In genomic region chr14:73591690-73592448, GRCh38 we compare ENCODE assay signal across 8 cellular contexts. TPM values are rescaled to one million over a fixed set of nuclear protein-coding genes. Genes with fewer than 3 reads are reported as not detected.
A peak's percentile ranks its signal among the peaks of the same experiment; 100 is the strongest.
DNase-seq lines count a peak whose midpoint lies in the region; ATAC-seq and TF ChIP-seq lines count a peak whose summit lies in the region.

Gene ACOT4 (plus strand): TSS chr14:73591873. CDS start chr14:73591960, 87 bp downstream.

- H3K9ac ChIP-seq in mammary epithelial cell (ENCODE audit: insufficient read depth, low read length), result no peak within 1 kb of the TSS

- no peaks in the 10 kb centered on the region for H4K20me1 ChIP-seq in mammary epithelial cell (ENCODE audit: insufficient read depth, low read length)

- H3K9me3 ChIP-seq in mammary epithelial cell (replicated peaks; ENCODE audit: insufficient read depth, low read length), result no peaks in the 10 kb centered on the region

- ATAC-seq in HG03066 (IDR thresholded peaks at IDR 0.05; ENCODE audit: low read depth, unreplicated experiment) (peak; percentile 57), HG02840 (IDR thresholded peaks at IDR 0.05; ENCODE audit: low FRiP score, unreplicated experiment) (no peak)

- H3K4me3 Mint-ChIP-seq in T-helper 2 cell treated with Interferon-gamma antibody and Interleukin-4, amounts not matched to agents 5 μg/mL and 100 μg/mL, for 36 hours, result peak within 1 kb of the TSS; percentile 64

- 12% methylated on average over 27 of the region's 89 CpGs for WGBS in mammary epithelial cell (ENCODE audit: low coverage, missing lambda C conversion rate)

- H3K4me3 ChIP-seq in mammary epithelial cell (replicated peaks in 1 of 3; ENCODE audit: insufficient read depth in 1 of 3, low read depth in 2 of 3, low read length in 3 of 3) (peak within 1 kb of the TSS; percentile 35 to 41 (median 40)), kidney epithelial cell (ENCODE audit: low read depth, low read length) (peak within 1 kb of the TSS; percentile 49)

- no peak within 1 kb of the TSS for H3K27ac ChIP-seq in mammary epithelial cell (ENCODE audit: insufficient read depth, low read depth, low read length)

- in situ Hi-C loops in mammary epithelial cell (cut with MboI; ENCODE audit: low sequenced_read_pairs in 2 of 2), result no loop called here

- H3K4me1 ChIP-seq in mammary epithelial cell (ENCODE audit: insufficient read depth, low read length), result peaks cover 8% of the 10 kb centered on the region

- H3K9me3 Mint-ChIP-seq in T-helper 2 cell treated with Interferon-gamma antibody and Interleukin-4, amounts not matched to agents 5 μg/mL and 100 μg/mL, for 36 hours, result no peaks in the 10 kb centered on the region

- H3K36me3 Mint-ChIP-seq in T-helper 2 cell treated with Interferon-gamma antibody and Interleukin-4, amounts not matched to agents 5 μg/mL and 100 μg/mL, for 36 hours (ENCODE audit: low read depth), result no peaks in the 10 kb centered on the region

- no TSS peak for BruUV-seq in mammary epithelial cell (replicated peaks; lab: Mats Ljungman, UMichigan)

- no peak within 1 kb of the TSS for H3K27ac Mint-ChIP-seq in T-helper 2 cell treated with Interferon-gamma antibody and Interleukin-4, amounts not matched to agents 5 μg/mL and 100 μg/mL, for 36 hours

- intact Hi-C loops in mammary epithelial cell (cut with micrococcal nuclease), result no loop called here

- H3K36me3 ChIP-seq in mammary epithelial cell (ENCODE audit: insufficient read depth, low read length) (no peaks in the 10 kb centered on the region), kidney epithelial cell (ENCODE audit: control insufficient read depth, insufficient read depth, low read length) (no peaks in the 10 kb centered on the region)

- dilution Hi-C loops in mammary epithelial cell (cut with HindIII; ENCODE audit: low sequenced_read_pairs), result no loop called here

- TF ChIP-seq CTCF in GM10266 (IDR thresholded peaks at IDR 0.05; ENCODE audit: control insufficient read depth, insufficient read depth, low read depth, missing control alignments) (peak; percentile 2), mammary epithelial cell (conservative IDR thresholded peaks at IDR 0.05 in 1 of 2, IDR thresholded peaks at IDR 0.05 in 1 of 2; ENCODE audit: extremely low read depth in 1 of 2, insufficient read depth in 1 of 2, low read depth in 1 of 2, low read length in 2 of 2) (no peak), kidney epithelial cell (IDR thresholded peaks at IDR 0.05; ENCODE audit: insufficient read depth, low read length, poor library complexity, severe bottlenecking) (no peak)

- DNase-seq in GM10266 (ENCODE audit: extremely low spot score) (peak; percentile 80), mammary epithelial cell (peak; percentile 14), kidney epithelial cell (ENCODE audit: low read depth) (no peak), H4 (ENCODE audit: low spot score) (no peak)
- no peak for DNase-seq in T-helper 2 cell treated with Interferon-gamma antibody and Interleukin-4, amounts not matched to agents 5 μg/mL and 100 μg/mL, for 36 hours (ENCODE audit: low spot score)
- peak; percentile 51 to 62 for DNase-seq in stimulated activated CD4-positive, alpha-beta T cell treated with anti-CD3 and anti-CD28 coated beads, Interleukin-2, amount 100 ng/mL, for 24 hours

- H2AFZ ChIP-seq in mammary epithelial cell (ENCODE audit: low read depth, low read length), result peak within 1 kb of the TSS; percentile 95

- no peaks in the 10 kb centered on the region for H3K79me2 ChIP-seq in mammary epithelial cell (ENCODE audit: insufficient read depth, low read length)

- H3K4me1 Mint-ChIP-seq in T-helper 2 cell treated with Interferon-gamma antibody and Interleukin-4, amounts not matched to agents 5 μg/mL and 100 μg/mL, for 36 hours (ENCODE audit: low read depth), result peaks cover 3% of the 10 kb centered on the region

- CTCF ChIA-PET in mammary epithelial cell (lab: Charles Lee; ENCODE audit: low non-redundant PET), result no interaction called here

- H3K27me3 Mint-ChIP-seq in T-helper 2 cell treated with Interferon-gamma antibody and Interleukin-4, amounts not matched to agents 5 μg/mL and 100 μg/mL, for 36 hours (ENCODE audit: low read depth), result peaks cover 15% of the 10 kb centered on the region

- H3K4me2 ChIP-seq in mammary epithelial cell (ENCODE audit: insufficient read depth, low read depth, low read length), result peak within 1 kb of the TSS; percentile 85

- H3K27me3 ChIP-seq in mammary epithelial cell (ENCODE audit: insufficient read depth, low read length), result no peaks in the 10 kb centered on the region
- H3K27me3 ChIP-seq in kidney epithelial cell (ENCODE audit: control insufficient read depth, insufficient read depth, low read length), result no peaks in the 10 kb centered on the region

RNA-seq across cellular contexts. Expression of gene ACOT4, which starts in this region (rescaled TPM):
- 1 to 10 TPM in 1 of 2 donors, under 1 TPM in 1; 0.33 to 2.5 TPM for total RNA-seq in mammary epithelial cell
- polyA plus RNA-seq in mammary epithelial cell, result 0.41 TPM
- not detected for polyA minus RNA-seq in mammary epithelial cell
- 4.3 and 5.1 TPM in 2 replicates for total RNA-seq in kidney epithelial cell
- total RNA-seq in H4 (2014; rRNA removed; shearing (Covaris generic)), result 0.19 TPM in 1 of 2 replicates, not detected in the other

Comparison
In these comparisons a context has a peak if more than half of its experiments do, and no peak if none do; other contexts are left out.
1. DNase-seq: peak in GM10266 (single experiment), mammary epithelial cell (single experiment) and stimulated activated CD4-positive, alpha-beta T cell treated with anti-CD3 and anti-CD28 coated beads, Interleukin-2, amount 100 ng/mL, for 24 hours (2 of 2); none in T-helper 2 cell treated with Interferon-gamma antibody and Interleukin-4, amounts not matched to agents 5 μg/mL and 100 μg/mL, for 36 hours (single experiment), kidney epithelial cell (single experiment) and H4 (single experiment).